35 cellular contexts compared by ENCODE assay signal in genomic region chr2:1819396-1819795, GRCh38.
"Had no signal": no experiment of that assay in that cellular context is flagged by ENCODE, and none has a peak within 500 bp of the region (broad histone marks: within the 10 kb centered on the region; RNA-seq: fewer than 3 reads in every experiment).

No MANE protein-coding gene starts in this region.

- H3K4me3 ChIP-seq: adrenal gland, body of pancreas, cardiac muscle cell, colonic mucosa, esophagus muscularis mucosa, gastrocnemius medialis, heart left ventricle had no signal

- H3K36me3 Mint-ChIP-seq: activated CD4-positive, alpha-beta memory T cell treated with anti-CD3 and anti-CD28 coated beads for 36 hours; activated CD8-positive, alpha-beta memory T cell treated with anti-CD3 and anti-CD28 coated beads, Interleukin-2, amount 10 ng/mL, durations not matched to agents 7 days and 5 days; activated naive CD4-positive, alpha-beta T cell treated with anti-CD3 and anti-CD28 coated beads, Interleukin-2, amount 50 U/mL, for 24 hours; activated naive CD8-positive, alpha-beta T cell treated with anti-CD3 and anti-CD28 coated beads for 36 hours; T-cell had no signal

- H3K27me3 ChIP-seq: adrenal gland, body of pancreas, cardiac muscle cell, colonic mucosa, esophagus muscularis mucosa, foreskin keratinocyte, gastrocnemius medialis had no signal

- H3K4me3 Mint-ChIP-seq: activated CD4-positive, alpha-beta memory T cell treated with anti-CD3 and anti-CD28 coated beads for 36 hours; activated CD4-positive, alpha-beta T cell treated with anti-CD3 and anti-CD28 coated beads for 36 hours; activated CD4-positive, alpha-beta T cell treated with anti-CD3 and anti-CD28 coated beads, Interleukin-2, amount 10 ng/mL, durations not matched to agents 24 days and 14 days; activated CD8-positive, alpha-beta memory T cell treated with anti-CD3 and anti-CD28 coated beads, Interleukin-2, amount 10 ng/mL, durations not matched to agents 7 days and 5 days; activated CD8-positive, alpha-beta T cell treated with anti-CD3 and anti-CD28 coated beads, Interleukin-2, amount 10 ng/mL, durations not matched to agents 7 days and 5 days; activated naive CD4-positive, alpha-beta T cell treated with anti-CD3 and anti-CD28 coated beads for 36 hours; activated naive CD4-positive, alpha-beta T cell treated with anti-CD3 and anti-CD28 coated beads, Interleukin-2, amount 50 U/mL, for 24 hours; activated naive CD8-positive, alpha-beta T cell treated with anti-CD3 and anti-CD28 coated beads for 36 hours; activated naive CD8-positive, alpha-beta T cell treated with anti-CD3 and anti-CD28 coated beads, Interleukin-2, amount 50 U/mL, for 24 hours; activated T-helper 1 cell treated with anti-CD3 and anti-CD28 coated beads, Interleukin-12 subunit alpha, Interleukin-12 subunit beta, Interleukin-2, Interleukin-4 antibody, amounts not matched to agents 30 ng/mL and 10 ng/mL and 1 ng/mL, durations not matched to agents 14 hours and 24 hours and 36 hours; endodermal cell; T-cell had no signal

- H3K27me3 Mint-ChIP-seq: activated CD4-positive, alpha-beta T cell treated with anti-CD3 and anti-CD28 coated beads, Interleukin-2, amount 10 ng/mL, durations not matched to agents 24 days and 14 days; activated CD8-positive, alpha-beta memory T cell treated with anti-CD3 and anti-CD28 coated beads, Interleukin-2, amount 10 ng/mL, durations not matched to agents 7 days and 5 days; activated naive CD4-positive, alpha-beta T cell treated with anti-CD3 and anti-CD28 coated beads, Interleukin-2, amount 50 U/mL, for 24 hours had no signal

- H3K9me3 ChIP-seq: adrenal gland, body of pancreas, colonic mucosa, esophagus muscularis mucosa, gastrocnemius medialis, heart left ventricle had no signal

- H3K9me3 Mint-ChIP-seq: activated CD4-positive, alpha-beta memory T cell treated with anti-CD3 and anti-CD28 coated beads for 36 hours; activated CD4-positive, alpha-beta T cell treated with anti-CD3 and anti-CD28 coated beads, Interleukin-2, amount 10 ng/mL, durations not matched to agents 24 days and 14 days; activated naive CD4-positive, alpha-beta T cell treated with anti-CD3 and anti-CD28 coated beads for 36 hours; activated naive CD4-positive, alpha-beta T cell treated with anti-CD3 and anti-CD28 coated beads, Interleukin-2, amount 50 U/mL, for 24 hours; activated naive CD8-positive, alpha-beta T cell treated with anti-CD3 and anti-CD28 coated beads for 36 hours; activated naive CD8-positive, alpha-beta T cell treated with anti-CD3 and anti-CD28 coated beads, Interleukin-2, amount 50 U/mL, for 24 hours; activated T-helper 1 cell treated with anti-CD3 and anti-CD28 coated beads, Interleukin-12 subunit alpha, Interleukin-12 subunit beta, Interleukin-2, Interleukin-4 antibody, amounts not matched to agents 30 ng/mL and 10 ng/mL and 1 ng/mL, durations not matched to agents 14 hours and 24 hours and 36 hours; activated T-helper 2 cell treated with anti-CD3 and anti-CD28 coated beads, Interferon-gamma antibody, Interleukin-2, Interleukin-4, amounts not matched to agents 10 μg/mL and 5 μg/mL and 100 μg/mL, durations not matched to agents 14 hours and 24 hours and 36 hours; endodermal cell; T-cell had no signal

- H3K27ac ChIP-seq: adrenal gland, body of pancreas, cardiac muscle cell, colonic mucosa, foreskin keratinocyte, gastrocnemius medialis had no signal

- H3K36me3 ChIP-seq: adrenal gland, cardiac muscle cell, colonic mucosa, esophagus muscularis mucosa, gastrocnemius medialis, heart left ventricle had no signal

- H3K27ac Mint-ChIP-seq: activated CD4-positive, alpha-beta memory T cell treated with anti-CD3 and anti-CD28 coated beads for 36 hours; activated CD4-positive, alpha-beta T cell treated with anti-CD3 and anti-CD28 coated beads for 36 hours; activated CD4-positive, alpha-beta T cell treated with anti-CD3 and anti-CD28 coated beads, Interleukin-2, amount 10 ng/mL, durations not matched to agents 24 days and 14 days; activated CD8-positive, alpha-beta memory T cell treated with anti-CD3 and anti-CD28 coated beads, Interleukin-2, amount 10 ng/mL, durations not matched to agents 7 days and 5 days; activated CD8-positive, alpha-beta T cell treated with anti-CD3 and anti-CD28 coated beads, Interleukin-2, amount 10 ng/mL, durations not matched to agents 7 days and 5 days; activated naive CD4-positive, alpha-beta T cell treated with anti-CD3 and anti-CD28 coated beads for 36 hours; activated naive CD4-positive, alpha-beta T cell treated with anti-CD3 and anti-CD28 coated beads, Interleukin-2, amount 50 U/mL, for 24 hours; activated naive CD8-positive, alpha-beta T cell treated with anti-CD3 and anti-CD28 coated beads for 36 hours; activated naive CD8-positive, alpha-beta T cell treated with anti-CD3 and anti-CD28 coated beads, Interleukin-2, amount 50 U/mL, for 24 hours; activated T-helper 1 cell treated with anti-CD3 and anti-CD28 coated beads, Interleukin-12 subunit alpha, Interleukin-12 subunit beta, Interleukin-2, Interleukin-4 antibody, amounts not matched to agents 30 ng/mL and 10 ng/mL and 1 ng/mL, durations not matched to agents 14 hours and 24 hours and 36 hours; activated T-helper 2 cell treated with anti-CD3 and anti-CD28 coated beads, Interferon-gamma antibody, Interleukin-2, Interleukin-4, amounts not matched to agents 10 μg/mL and 5 μg/mL and 100 μg/mL, durations not matched to agents 14 hours and 24 hours and 36 hours; endodermal cell; T-cell had no signal

- H3K4me1 ChIP-seq: colonic mucosa, foreskin keratinocyte had no signal

- DNase-seq: activated CD4-positive, alpha-beta memory T cell treated with anti-CD3 and anti-CD28 coated beads for 36 hours; activated CD4-positive, alpha-beta T cell treated with anti-CD3 and anti-CD28 coated beads for 36 hours; activated CD4-positive, alpha-beta T cell treated with anti-CD3 and anti-CD28 coated beads, Interleukin-2, amount 10 ng/mL, durations not matched to agents 24 days and 14 days; activated CD4-positive, CD25-positive, alpha-beta regulatory T cell; activated CD4-positive, CD25-positive, alpha-beta regulatory T cell treated with anti-CD3 and anti-CD28 coated beads, Interleukin-2, amount 50 U/mL, for 72 hours; activated CD8-positive, alpha-beta memory T cell treated with anti-CD3 and anti-CD28 coated beads, Interleukin-2, amount 10 ng/mL, durations not matched to agents 7 days and 5 days; activated CD8-positive, alpha-beta memory T cell treated with anti-CD3 and anti-CD28 coated beads, Interleukin-2, amount 50 U/mL, for 4 hours; activated CD8-positive, alpha-beta T cell treated with anti-CD3 and anti-CD28 coated beads, Interleukin-2, amount 10 ng/mL, durations not matched to agents 7 days and 5 days; activated effector memory CD4-positive, alpha-beta T cell treated with anti-CD3 and anti-CD28 coated beads, Interleukin-2, amount 50 U/mL, for 16 hours; activated naive CD4-positive, alpha-beta T cell treated with anti-CD3 and anti-CD28 coated beads for 36 hours; activated naive CD8-positive, alpha-beta T cell treated with anti-CD3 and anti-CD28 coated beads for 36 hours; activated naive CD8-positive, alpha-beta T cell treated with anti-CD3 and anti-CD28 coated beads, Interleukin-2, amount 50 U/mL, for 24 hours; activated T-cell treated with anti-CD3 and anti-CD28 coated beads, Interleukin-2, amount 50 U/mL, for 1 hour; activated T-cell treated with anti-CD3 and anti-CD28 coated beads, Interleukin-2, amount 50 U/mL, for 48 hours; adrenal gland; amygdala; aorta; body of pancreas; central memory CD4-positive, alpha-beta T cell; cerebellar nuclear complex; colonic mucosa; effector CD8-positive, alpha-beta T cell; endodermal cell; erythroblast; foreskin keratinocyte; gastrocnemius medialis; glutamatergic neuron; heart left ventricle; T-cell; T-helper 2 cell had no signal

- H3K4me1 Mint-ChIP-seq: activated naive CD4-positive, alpha-beta T cell treated with anti-CD3 and anti-CD28 coated beads, Interleukin-2, amount 50 U/mL, for 24 hours; activated naive CD8-positive, alpha-beta T cell treated with anti-CD3 and anti-CD28 coated beads, Interleukin-2, amount 50 U/mL, for 24 hours had no signal
